9 cellular contexts compared by ENCODE assay signal in the genomic region with DNA sequence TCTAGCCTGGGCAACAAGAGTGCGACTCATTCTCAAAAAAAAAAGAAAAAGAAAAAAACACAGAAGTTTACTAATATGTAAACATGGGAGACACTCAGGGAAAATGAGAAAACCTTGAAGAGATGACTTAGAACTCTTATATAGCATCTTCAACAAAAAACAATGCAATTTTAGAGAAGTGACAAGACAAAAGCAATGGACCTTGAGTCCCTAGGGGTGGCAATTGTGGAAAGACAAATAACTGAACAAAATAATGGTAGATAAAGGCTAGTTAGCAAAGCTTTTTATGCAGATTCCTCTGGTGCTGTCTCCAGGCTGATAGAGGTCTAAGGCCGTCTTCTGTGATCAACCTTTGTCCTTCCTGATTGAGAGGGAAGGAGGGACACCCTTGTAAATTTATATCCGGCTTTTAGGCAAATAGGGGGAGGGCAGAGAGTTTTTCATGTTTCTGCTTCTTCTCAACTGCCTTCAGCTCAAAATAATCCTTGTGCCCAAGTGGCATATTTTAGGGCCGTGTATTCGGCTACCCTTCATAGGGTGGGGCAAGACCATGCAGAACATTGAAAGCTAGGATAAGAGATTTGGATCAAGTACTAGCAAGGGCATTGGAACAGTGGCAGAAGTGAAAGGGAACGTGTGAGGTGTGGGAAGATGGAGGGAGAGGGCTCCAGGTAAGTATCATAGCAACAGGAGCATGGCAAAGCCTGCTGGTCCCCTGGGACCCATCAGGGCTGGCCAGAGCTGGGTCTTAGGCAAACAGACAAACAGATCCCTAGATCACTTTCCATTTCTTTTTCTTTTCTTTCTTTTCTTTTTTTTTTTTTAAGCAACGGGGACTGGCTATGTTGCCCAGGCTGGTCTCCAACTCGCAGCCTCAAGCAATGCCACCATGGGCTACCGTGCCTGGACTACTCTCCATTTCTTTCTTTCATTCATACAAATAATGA.
DNase-seq lines count a peak whose midpoint lies in the region; ATAC-seq and TF ChIP-seq lines count a peak whose summit lies in the region.
"Had no signal": no experiment of that assay in that cellular context is flagged by ENCODE, and none has a peak within 500 bp of the region (broad histone marks: within the 10 kb centered on the region; RNA-seq: fewer than 3 reads in every experiment).

No MANE protein-coding gene starts in this region.

- H3K4me1 Mint-ChIP-seq in T-cell = peaks cover 2 to 7% (median 5%) of the 10 kb centered on the region in 3 donors

- no peaks in the 10 kb centered on the region for H3K9me3 ChIP-seq in heart left ventricle
- no peaks in the 10 kb centered on the region for H3K9me3 ChIP-seq in lung (ENCODE audit: control insufficient read depth in 2 of 2, insufficient read depth in 1 of 2, low read length in 1 of 2)
- H3K9me3 ChIP-seq in upper lobe of left lung = no peaks in the 10 kb centered on the region

- H3K36me3 Mint-ChIP-seq in T-cell = no peaks in the 10 kb centered on the region

- CTCF ChIA-PET in T-cell (lab: Charles Lee) = interaction anchor here (0.6 to 2.0 kb wide), 7 partner anchors 10 to 892 kb away, joined by 3 to 7 read pairs (median 4); no protein-coding TSS in a partner anchor

- no peak overlapping the region for H3K27ac Mint-ChIP-seq in T-cell

- no peaks in the 10 kb centered on the region for H3K9me3 Mint-ChIP-seq in T-cell

- TF ChIP-seq POLR2A in heart left ventricle (IDR thresholded peaks at IDR 0.05) = no peak
- TF ChIP-seq POLR2A in upper lobe of left lung (IDR thresholded peaks at IDR 0.05) = no peak

- no peak for DNase-seq in heart left ventricle
- no peak for DNase-seq in Right ventricle myocardium inferior (ENCODE audit: missing footprints)
- no peak for DNase-seq in T-cell
- no peak for DNase-seq in lung (ENCODE audit: low spot score)
- no peak for DNase-seq in upper lobe of left lung
- no peak for DNase-seq in NCI-H774 (lab: John Stamatoyannopoulos, UW)
- DNase-seq in activated CD8-positive, alpha-beta memory T cell treated with anti-CD3 and anti-CD28 coated beads for 24 hours = no peak

- no peak for TF ChIP-seq EP300 in upper lobe of left lung (IDR thresholded peaks at IDR 0.05)

- H3K27me3 Mint-ChIP-seq in T-cell = no peaks in the 10 kb centered on the region

- H3K4me3 ChIP-seq in heart left ventricle (peak overlapping the region in 2 of 12 donors; percentile 42 to 51), lung (no peak overlapping the region), upper lobe of left lung (no peak overlapping the region)

- ATAC-seq in heart left ventricle = no peak
- ATAC-seq in Right ventricle myocardium inferior = no peak
- ATAC-seq in T-cell (replicated peaks in 1 of 4) = no peak
- no peak for ATAC-seq in lung (ENCODE audit: insufficient read depth, low FRiP score)
- no peak for ATAC-seq in upper lobe of left lung (ENCODE audit: low FRiP score in 2 of 2)
- no peak for ATAC-seq in GM21737 (IDR thresholded peaks at IDR 0.05; ENCODE audit: unreplicated experiment)

- H3K27me3 ChIP-seq in heart left ventricle (no peaks in the 10 kb centered on the region), lung (ENCODE audit: control insufficient read depth, insufficient read depth) (no peaks in the 10 kb centered on the region), upper lobe of left lung (no peaks in the 10 kb centered on the region)

- intact Hi-C loops in heart left ventricle (cut with DNase I) (loop anchor here in 5 of 10 donors (5.0 kb wide), 5 partner anchors 41 to 234 kb away; no protein-coding TSS in a partner anchor), Right ventricle myocardium inferior (cut with DNase I) (no loop called here)

- H3K36me3 ChIP-seq in heart left ventricle (no peaks in the 10 kb centered on the region), lung (ENCODE audit: control insufficient read depth in 2 of 2, insufficient read depth in 2 of 2, low read length in 2 of 2) (no peaks in the 10 kb centered on the region), upper lobe of left lung (no peaks in the 10 kb centered on the region)

- H3K4me3 Mint-ChIP-seq in T-cell = peak overlapping the region in 2 of 3 donors; percentile 0 to 63

- H3K27ac ChIP-seq in heart left ventricle (peak overlapping the region in 11 of 12 donors; percentile 39 to 81 (median 73)), lung (ENCODE audit: low read depth in 1 of 2, low read length in 1 of 2) (peak overlapping the region; percentile 5 to 48), upper lobe of left lung (peak overlapping the region in 3 of 4 donors; percentile 15 to 77 (median 43))
- H3K27ac ChIP-seq: SK-N-MC had no signal

- POLR2A ChIA-PET in T-cell (lab: Charles Lee) = no interaction called here

- TF ChIP-seq CTCF in heart left ventricle (IDR thresholded peaks at IDR 0.05) (no peak), lung (IDR thresholded peaks at IDR 0.05; ENCODE audit: control extremely low read depth, extremely low read depth) (no peak), upper lobe of left lung (IDR thresholded peaks at IDR 0.05) (no peak)

- H3K4me1 ChIP-seq in heart left ventricle (peaks cover 4 to 57% (median 38%) of the 10 kb centered on the region in 12 donors), lung (ENCODE audit: control insufficient read depth in 2 of 2, insufficient read depth in 2 of 2, low read length in 2 of 2) (peaks cover 12 to 24% of the 10 kb centered on the region in 2 donors), upper lobe of left lung (peaks cover 8 to 28% (median 19%) of the 10 kb centered on the region in 4 donors)

- 85 to 89% (median 87%) methylated on average over 9 of the region's 9 CpGs for WGBS in heart left ventricle, 4 donors
- 89 to 94% methylated on average over 9 of the region's 9 CpGs for WGBS in lung, 2 donors
- WGBS in upper lobe of left lung, 2 donors = 84 to 92% methylated on average over 9 of the region's 9 CpGs
